ENCODE assay signal across 4 cellular contexts in the genomic region with DNA sequence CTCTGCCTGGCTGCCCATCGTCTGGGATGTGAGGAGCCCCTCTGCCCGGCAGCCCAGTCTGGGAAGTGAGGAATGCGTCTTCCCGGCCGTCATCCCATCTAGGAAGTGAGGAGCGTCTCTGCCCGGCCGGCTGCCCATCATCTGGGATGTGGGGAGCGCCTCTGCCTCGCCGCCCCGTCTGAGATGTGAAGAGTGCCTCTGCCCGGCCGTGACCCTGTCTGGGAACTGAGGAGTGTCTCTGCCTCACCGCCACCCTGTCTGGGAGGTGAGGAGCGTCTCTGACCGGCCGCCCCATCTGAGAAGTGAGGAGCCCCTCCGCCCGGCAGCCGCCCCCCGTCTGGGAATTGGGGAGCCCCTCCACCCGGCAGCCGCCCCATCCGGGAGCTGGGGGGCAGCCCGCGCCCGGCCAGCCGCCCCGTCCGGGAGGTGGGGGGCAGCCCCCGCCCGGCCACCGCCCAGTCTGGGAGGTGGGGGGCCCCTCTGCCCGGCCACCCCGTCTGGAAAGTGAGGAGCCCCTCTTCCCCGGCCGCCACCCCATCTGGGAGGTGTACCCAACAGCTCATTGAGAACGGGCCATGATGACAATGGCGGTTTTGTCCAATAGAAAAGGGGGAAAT. TPM values are rescaled to one million over a fixed set of nuclear protein-coding genes. Genes with fewer than 3 reads are reported as not detected.
"Had no signal": no experiment of that assay in that cellular context is flagged by ENCODE, and none has a peak within 500 bp of the region (broad histone marks: within the 10 kb centered on the region; RNA-seq: fewer than 3 reads in every experiment).

No MANE protein-coding gene starts in this region.

RNA-seq across cellular contexts. Expression of a gene that starts 7.5 kb away (rescaled TPM):
- total RNA-seq: LHCN-M2, M059J, MCF 10A, NCI-H460 had no signal

RNA-seq across cellular contexts. Expression of a gene that starts 18.8 kb away (rescaled TPM):
- total RNA-seq: LHCN-M2, M059J, MCF 10A, NCI-H460 had no signal

RNA-seq across cellular contexts. Expression of a gene that starts 26.0 kb away (rescaled TPM):
- total RNA-seq: LHCN-M2, MCF 10A, NCI-H460 had no signal

RNA-seq across cellular contexts. Expression of a gene that starts 45.9 kb away (rescaled TPM):
- total RNA-seq: LHCN-M2, M059J, MCF 10A, NCI-H460 had no signal
